1 cellular context compared by ENCODE assay signal in the genomic region with DNA sequence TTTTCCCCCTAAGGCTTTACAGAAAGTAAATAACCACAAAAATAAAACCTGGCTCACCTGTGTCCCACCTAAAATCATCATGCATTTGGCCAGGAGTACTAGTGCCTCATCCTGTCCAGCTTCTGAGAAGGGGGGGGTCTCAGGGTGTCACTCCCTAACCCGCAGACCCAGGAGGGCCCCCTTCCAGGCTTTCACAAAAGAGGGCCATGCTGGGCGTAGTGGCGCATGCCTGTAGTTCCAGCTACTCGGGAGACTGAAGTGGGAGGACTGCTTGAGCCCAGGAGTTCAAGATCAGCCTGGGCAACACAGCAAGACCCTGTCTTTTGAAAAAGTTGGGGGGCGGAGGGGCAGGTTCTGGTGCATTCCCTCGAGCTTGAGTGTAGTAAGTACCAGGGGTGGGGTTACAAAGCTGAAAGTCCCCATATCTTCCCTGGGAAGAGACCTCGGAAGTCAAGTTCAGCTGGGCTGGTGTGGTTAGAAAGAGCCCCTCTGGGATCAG.
TF ChIP-seq lines count a peak whose summit lies in the region.

No MANE protein-coding gene starts in this region.

TF ChIP-seq in H1, 55 proteins besides CTCF, POLR2A, EP300 and RAD21 (continued from another document):
- no peak for TF ChIP-seq TAF7 (optimal IDR thresholded peaks at IDR 0.05; ENCODE audit: borderline replicate concordance, low read depth, low read length)
- no peak for TF ChIP-seq SIX5 (IDR thresholded peaks at IDR 0.05; ENCODE audit: low read depth, low read length)
- no peak for TF ChIP-seq ZNF274 (IDR thresholded peaks at IDR 0.05; ENCODE audit: borderline replicate concordance, extremely low read depth, low read length)
- TF ChIP-seq CHD1 (IDR thresholded peaks at IDR 0.05; ENCODE audit: low read depth, low read length): no peak
- no peak for TF ChIP-seq CREB1 (IDR thresholded peaks at IDR 0.05)
- TF ChIP-seq GTF2F1 (IDR thresholded peaks at IDR 0.05; ENCODE audit: borderline replicate concordance, low read depth, low read length): no peak
- TF ChIP-seq CTBP2 (IDR thresholded peaks at IDR 0.05; ENCODE audit: borderline replicate concordance, insufficient read depth, insufficient read length, low read length): no peak
- TF ChIP-seq POU5F1 (IDR thresholded peaks at IDR 0.05; ENCODE audit: low read depth, low read length): no peak
- TF ChIP-seq BACH1 (IDR thresholded peaks at IDR 0.05; ENCODE audit: low read length): no peak
- no peak for TF ChIP-seq NANOG (IDR thresholded peaks at IDR 0.05; ENCODE audit: insufficient read depth, low read depth, low read length, poor library complexity, severe bottlenecking)
